ENCODE assay signal across 9 cellular contexts in the genomic region with DNA sequence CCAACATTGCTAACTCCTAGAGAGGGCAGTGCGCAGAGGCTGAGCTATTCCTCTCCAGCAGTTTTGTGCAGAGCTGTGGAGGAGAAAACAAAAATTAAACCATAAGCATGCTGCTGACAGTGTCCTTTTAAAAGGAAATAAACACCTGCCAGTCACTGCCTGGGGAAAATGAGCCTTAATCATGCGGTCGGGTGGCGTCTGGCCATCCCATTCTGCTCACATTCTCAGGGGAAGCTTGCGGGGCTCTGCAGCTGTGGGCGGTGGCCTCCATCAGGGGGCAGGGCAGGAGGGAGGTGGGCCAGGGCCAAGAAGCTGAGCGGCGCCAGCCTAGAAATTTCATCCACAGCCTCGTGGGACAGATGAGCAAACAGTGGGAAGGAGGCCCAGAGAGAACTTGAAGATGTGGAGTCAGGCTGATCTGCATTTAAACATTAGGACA.
DNase-seq lines count a peak whose midpoint lies in the region; ATAC-seq, FAIRE-seq and TF ChIP-seq lines count a peak whose summit lies in the region.
"Had no signal": no experiment of that assay in that cellular context is flagged by ENCODE, and none has a peak within 500 bp of the region (broad histone marks: within the 10 kb centered on the region; RNA-seq: fewer than 3 reads in every experiment).

No MANE protein-coding gene starts in this region.

- WGBS in endodermal cell (ENCODE audit: insufficient coverage in 1 of 2, insufficient read length in 1 of 2), 2 experiments, result 42 to 65% methylated on average over 8 to 9 of the region's 9 CpGs

- no peak for FAIRE-seq in GM19239 (lab: Jason Lieb, UNC)

- H3K4me1 ChIP-seq in endodermal cell (ENCODE audit: control insufficient read depth, insufficient read depth, low read length), result no peaks in the 10 kb centered on the region
- H3K4me1 ChIP-seq in mucosa of descending colon (ENCODE audit: low read depth), result no peaks in the 10 kb centered on the region

- intact Hi-C loops in mucosa of descending colon (cut with DNase I, micrococcal nuclease), result no loop called here
- intact Hi-C loops in activated CD8-positive, alpha-beta T cell treated with anti-CD3 and anti-CD28 coated beads for 36 hours (cut with micrococcal nuclease), result no loop called here

- no peak overlapping the region for H3K4me3 Mint-ChIP-seq in endodermal cell
- H3K4me3 Mint-ChIP-seq in activated CD8-positive, alpha-beta T cell treated with anti-CD3 and anti-CD28 coated beads for 36 hours, result no peak overlapping the region
- H3K4me3 Mint-ChIP-seq: activated T-cell treated with anti-CD3 and anti-CD28 coated beads, Interleukin-2, amount 50 U/mL, for 4 hours had no signal

- no peaks in the 10 kb centered on the region for H3K36me3 Mint-ChIP-seq in endodermal cell (ENCODE audit: low read depth)
- no peaks in the 10 kb centered on the region for H3K36me3 Mint-ChIP-seq in activated CD8-positive, alpha-beta T cell treated with anti-CD3 and anti-CD28 coated beads for 36 hours (ENCODE audit: low read depth)

- TF ChIP-seq POLR2A in NB4 (IDR thresholded peaks at IDR 0.05; ENCODE audit: extremely low read depth, insufficient read length), result no peak

- no peaks in the 10 kb centered on the region for H3K27me3 Mint-ChIP-seq in endodermal cell (ENCODE audit: insufficient read depth)
- no peaks in the 10 kb centered on the region for H3K27me3 Mint-ChIP-seq in activated CD8-positive, alpha-beta T cell treated with anti-CD3 and anti-CD28 coated beads for 36 hours

- H3K9me3 ChIP-seq in endodermal cell (ENCODE audit: control insufficient read depth, low read length), result no peaks in the 10 kb centered on the region
- no peaks in the 10 kb centered on the region for H3K9me3 ChIP-seq in mucosa of descending colon

- no peak overlapping the region for H3K27ac ChIP-seq in endodermal cell (ENCODE audit: low read depth, low read length)

- H3K27ac Mint-ChIP-seq in endodermal cell, result no peak overlapping the region
- no peak overlapping the region for H3K27ac Mint-ChIP-seq in activated CD8-positive, alpha-beta T cell treated with anti-CD3 and anti-CD28 coated beads for 36 hours

- H3K36me3 ChIP-seq in endodermal cell (ENCODE audit: control insufficient read depth, insufficient read depth, low read length) (no peaks in the 10 kb centered on the region), mucosa of descending colon (ENCODE audit: low read depth) (no peaks in the 10 kb centered on the region)

- POLR2A ChIA-PET in activated CD8-positive, alpha-beta T cell treated with anti-CD3 and anti-CD28 coated beads for 36 hours (lab: Charles Lee), result no interaction called here

- no peaks in the 10 kb centered on the region for H3K9me3 Mint-ChIP-seq in endodermal cell
- no peaks in the 10 kb centered on the region for H3K9me3 Mint-ChIP-seq in activated CD8-positive, alpha-beta T cell treated with anti-CD3 and anti-CD28 coated beads for 36 hours
- H3K9me3 Mint-ChIP-seq: activated T-cell treated with anti-CD3 and anti-CD28 coated beads, Interleukin-2, amount 50 U/mL, for 4 hours had no signal

- TF ChIP-seq CTCF in AG09319 (IDR thresholded peaks at IDR 0.05; ENCODE audit: low read depth, low read length), result no peak; the same call in 1 of the 2 replicates
- TF ChIP-seq CTCF in NB4 (IDR thresholded peaks at IDR 0.05; ENCODE audit: low read depth, low read length), result no peak
- TF ChIP-seq CTCF in endodermal cell (conservative IDR thresholded peaks at IDR 0.05), result no peak
- TF ChIP-seq CTCF in mucosa of descending colon (IDR thresholded peaks at IDR 0.05), result no peak
- TF ChIP-seq CTCF in activated CD8-positive, alpha-beta T cell treated with anti-CD3 and anti-CD28 coated beads for 36 hours (IDR thresholded peaks at IDR 0.05), result no peak

- H3K4me3 ChIP-seq in NB4 (ENCODE audit: low read depth, low read length) (no peak overlapping the region), endodermal cell (ENCODE audit: low read length) (no peak overlapping the region), mucosa of descending colon (no peak overlapping the region)

- peak; percentile 34 for ATAC-seq in mucosa of descending colon
- ATAC-seq in activated CD8-positive, alpha-beta T cell treated with anti-CD3 and anti-CD28 coated beads for 36 hours, result no peak
- ATAC-seq in GM18858 (IDR thresholded peaks at IDR 0.05; ENCODE audit: unreplicated experiment), result no peak
- ATAC-seq in HG03139 (IDR thresholded peaks at IDR 0.05; ENCODE audit: unreplicated experiment), result no peak
- ATAC-seq: activated T-cell treated with anti-CD3 and anti-CD28 coated beads, Interleukin-2, amount 50 U/mL, for 4 hours had no signal

- H3K9ac ChIP-seq in endodermal cell (ENCODE audit: extremely low read depth, low read length, poor library complexity, severe bottlenecking), result no peak overlapping the region

- no peaks in the 10 kb centered on the region for H3K27me3 ChIP-seq in endodermal cell (ENCODE audit: control insufficient read depth, insufficient read depth, low read length, poor library complexity, severe bottlenecking)

- CTCF ChIA-PET in activated CD8-positive, alpha-beta T cell treated with anti-CD3 and anti-CD28 coated beads for 36 hours (lab: Charles Lee), result no interaction called here

- H3K4me1 Mint-ChIP-seq in endodermal cell, result peaks cover 8% of the 10 kb centered on the region
- H3K4me1 Mint-ChIP-seq in activated CD8-positive, alpha-beta T cell treated with anti-CD3 and anti-CD28 coated beads for 36 hours (ENCODE audit: low read depth), result peaks cover 13% of the 10 kb centered on the region

- DNase-seq in AG09319 (ENCODE audit: extremely low read depth, low read depth), result peak; percentile 79
- DNase-seq in NB4 (ENCODE audit: low read depth), result peak; percentile 69
- DNase-seq in endodermal cell, result peak; percentile 75
- DNase-seq in mucosa of descending colon, result peak; percentile 48 to 69 (median 50)
- no peak for DNase-seq in activated CD8-positive, alpha-beta T cell treated with anti-CD3 and anti-CD28 coated beads for 36 hours
- no peak for DNase-seq in GM19239 (ENCODE audit: insufficient read length, low spot score)
- DNase-seq: activated T-cell treated with anti-CD3 and anti-CD28 coated beads, Interleukin-2, amount 50 U/mL, for 4 hours had no signal

Comparison
In these comparisons a context has a peak if more than half of its experiments do, and no peak if none do; other contexts are left out.
1. DNase-seq: peak in AG09319 (single experiment), NB4 (single experiment), endodermal cell (single experiment) and mucosa of descending colon (3 of 3); none in activated CD8-positive, alpha-beta T cell treated with anti-CD3 and anti-CD28 coated beads for 36 hours (single experiment) and GM19239 (single experiment).